ENCODE assay signal across 8 cellular contexts in the genomic region with DNA sequence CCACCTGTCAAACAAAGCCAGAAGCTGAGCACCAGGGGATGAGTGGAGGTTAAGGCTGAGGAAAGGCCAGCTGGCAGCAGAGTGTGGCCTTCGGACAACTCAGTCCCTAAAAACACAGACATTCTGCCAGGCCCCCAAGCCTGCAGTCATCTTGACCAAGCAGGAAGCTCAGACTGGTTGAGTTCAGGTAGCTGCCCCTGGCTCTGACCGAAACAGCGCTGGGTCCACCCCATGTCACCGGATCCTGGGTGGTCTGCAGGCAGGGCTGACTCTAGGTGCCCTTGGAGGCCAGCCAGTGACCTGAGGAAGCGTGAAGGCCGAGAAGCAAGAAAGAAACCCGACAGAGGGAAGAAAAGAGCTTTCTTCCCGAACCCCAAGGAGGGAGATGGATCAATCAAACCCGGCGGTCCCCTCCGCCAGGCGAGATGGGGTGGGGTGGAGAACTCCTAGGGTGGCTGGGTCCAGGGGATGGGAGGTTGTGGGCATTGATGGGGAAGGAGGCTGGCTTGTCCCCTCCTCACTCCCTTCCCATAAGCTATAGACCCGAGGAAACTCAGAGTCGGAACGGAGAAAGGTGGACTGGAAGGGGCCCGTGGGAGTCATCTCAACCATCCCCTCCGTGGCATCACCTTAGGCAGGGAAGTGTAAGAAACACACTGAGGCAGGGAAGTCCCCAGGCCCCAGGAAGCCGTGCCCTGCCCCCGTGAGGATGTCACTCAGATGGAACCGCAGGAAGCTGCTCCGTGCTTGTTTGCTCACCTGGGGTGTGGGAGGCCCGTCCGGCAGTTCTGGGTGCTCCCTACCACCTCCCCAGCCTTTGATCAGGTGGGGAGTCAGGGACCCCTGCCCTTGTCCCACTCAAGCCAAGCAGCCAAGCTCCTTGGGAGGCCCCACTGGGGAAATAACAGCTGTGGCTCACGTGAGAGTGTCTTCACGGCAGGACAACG. TPM values are rescaled to one million over a fixed set of nuclear protein-coding genes. Genes with fewer than 3 reads are reported as not detected.
A peak's percentile ranks its signal among the peaks of the same experiment; 100 is the strongest.
DNase-seq lines count a peak whose midpoint lies in the region; ATAC-seq, FAIRE-seq and TF ChIP-seq lines count a peak whose summit lies in the region.

No MANE protein-coding gene starts in this region.

- no peaks in the 10 kb centered on the region for H3K79me2 ChIP-seq in smooth muscle cell (ENCODE audit: low read depth)

- no peaks in the 10 kb centered on the region for H3F3A ChIP-seq in smooth muscle cell (ENCODE audit: low read depth)

- no peaks in the 10 kb centered on the region for H3K9me3 ChIP-seq in A549
- no peaks in the 10 kb centered on the region for H3K9me3 ChIP-seq in smooth muscle cell (replicated peaks; ENCODE audit: low read depth)

- H3K4me1 ChIP-seq in A549 (peaks cover 33% of the 10 kb centered on the region; the same call in 2 of the 3 replicates), smooth muscle cell (ENCODE audit: low read depth) (no peaks in the 10 kb centered on the region)

- H3K4me3 ChIP-seq in A549, result no peak overlapping the region
- no peak overlapping the region for H3K4me3 ChIP-seq in smooth muscle cell

- no peak for TF ChIP-seq POLR2A in A549 (IDR thresholded peaks at IDR 0.05; ENCODE audit: low read length)

- no peaks in the 10 kb centered on the region for H3K36me3 ChIP-seq in smooth muscle cell (ENCODE audit: low read depth)

- CTCF ChIA-PET in A549 (lab: Yijun Ruan, JAX), result interaction anchor here (0.6 to 2.0 kb wide), 10 partner anchors 11 to 351 kb away, joined by 3 to 7 read pairs (median 4); partner anchors contain the start of gene CXCR5

- TF ChIP-seq CTCF in A549 (IDR thresholded peaks at IDR 0.05) (no peak), smooth muscle cell (IDR thresholded peaks at IDR 0.05; ENCODE audit: borderline replicate concordance, insufficient read depth, poor library complexity, severe bottlenecking) (no peak)

- WGBS in A549 (ENCODE audit: missing lambda C conversion rate), result 79% methylated on average over 16 of the region's 26 CpGs
- WGBS in smooth muscle cell (ENCODE audit: low lambda C conversion rate), result 84% methylated on average over 25 of the region's 26 CpGs

- H3K9me3 Mint-ChIP-seq in stimulated activated naive CD8-positive, alpha-beta T cell treated with anti-CD3 and anti-CD28 coated beads, Interleukin-15, amount 100 ng/mL, for 72 hours, result no peaks in the 10 kb centered on the region

- DNase-seq in A549 (ENCODE audit: low read depth in 1 of 2, low spot score in 1 of 2) (no peak), T-helper 22 cell (ENCODE audit: low read depth) (peak; percentile 64), frontal cortex (ENCODE audit: low spot score in 2 of 2) (no peak), smooth muscle cell (lab: John Stamatoyannopoulos, UW; ENCODE audit: unreplicated experiment) (no peak), HuH-7 (ENCODE audit: low spot score) (no peak)
- DNase-seq in effector CD4-positive, alpha-beta T cell, result peak; percentile 73
- DNase-seq in stimulated activated naive CD8-positive, alpha-beta T cell treated with anti-CD3 and anti-CD28 coated beads, Interleukin-15, amount 100 ng/mL, for 72 hours, result peak; percentile 59 to 76

- POLR2A ChIA-PET in A549 (lab: Yijun Ruan, JAX), result interaction anchor here (1.0 to 1.8 kb wide), 2 partner anchors 30 to 102 kb away, joined by 3 to 6 read pairs; partner anchors contain the start of gene BCL9L

- ATAC-seq in A549 (peak in 1 of 2 experiments; percentile 7; a peak in 2 of 6 replicates), GM21723 (IDR thresholded peaks at IDR 0.05; ENCODE audit: unreplicated experiment) (peak; percentile 71)
- ATAC-seq in stimulated activated naive CD8-positive, alpha-beta T cell treated with anti-CD3 and anti-CD28 coated beads, Interleukin-15, amount 100 ng/mL, for 72 hours, result peak; percentile 83

- no peak overlapping the region for H3K4me2 ChIP-seq in A549
- no peak overlapping the region for H3K4me2 ChIP-seq in smooth muscle cell

- peaks cover 23% of the 10 kb centered on the region for H4K20me1 ChIP-seq in smooth muscle cell (ENCODE audit: low read depth)

- H3K4me3 Mint-ChIP-seq in stimulated activated naive CD8-positive, alpha-beta T cell treated with anti-CD3 and anti-CD28 coated beads, Interleukin-15, amount 100 ng/mL, for 72 hours, result peak overlapping the region; percentile 85 to 90

- FAIRE-seq in A549 (lab: Jason Lieb, UNC) (no peak), frontal cortex (lab: Jason Lieb, UNC) (no peak)

- no peak for TF ChIP-seq RAD21 in A549 (conservative IDR thresholded peaks at IDR 0.05 in 1 of 2, IDR thresholded peaks at IDR 0.05 in 1 of 2)

- no peaks in the 10 kb centered on the region for H3K27me3 Mint-ChIP-seq in stimulated activated naive CD8-positive, alpha-beta T cell treated with anti-CD3 and anti-CD28 coated beads, Interleukin-15, amount 100 ng/mL, for 72 hours

- H3K4me1 Mint-ChIP-seq in stimulated activated naive CD8-positive, alpha-beta T cell treated with anti-CD3 and anti-CD28 coated beads, Interleukin-15, amount 100 ng/mL, for 72 hours, result peaks cover 89% of the 10 kb centered on the region

- H3K27me3 ChIP-seq in smooth muscle cell (ENCODE audit: low read depth), result no peaks in the 10 kb centered on the region

- no peak for TF ChIP-seq EP300 in A549 (IDR thresholded peaks at IDR 0.05)

- no peak overlapping the region for H3K9ac ChIP-seq in smooth muscle cell (ENCODE audit: low read depth)

- H3K27ac ChIP-seq in A549 (peak overlapping the region in 1 of 2 experiments; percentile 40; a peak in 2 of 6 replicates), smooth muscle cell (ENCODE audit: low read depth) (no peak overlapping the region)

- peak overlapping the region; percentile 90 to 98 for H3K27ac Mint-ChIP-seq in stimulated activated naive CD8-positive, alpha-beta T cell treated with anti-CD3 and anti-CD28 coated beads, Interleukin-15, amount 100 ng/mL, for 72 hours

- H2AFZ ChIP-seq in smooth muscle cell (ENCODE audit: low read depth), result no peak overlapping the region

TF ChIP-seq in A549, 52 proteins besides CTCF, POLR2A, EP300 and RAD21 (continues in another document):
- TF ChIP-seq RFX5 (IDR thresholded peaks at IDR 0.05) (no peak), FOSB (CRISPR knock-in tag; IDR thresholded peaks at IDR 0.05) (peak; percentile 39; the same call in 1 of the 2 replicates), JUN (IDR thresholded peaks at IDR 0.05) (peak in 1 of 2 experiments; percentile 44; a peak in 2 of 5 replicates), SMC3 (IDR thresholded peaks at IDR 0.05) (no peak), HOXB5 (CRISPR knock-in tag; IDR thresholded peaks at IDR 0.05) (no peak), RNF2 (IDR thresholded peaks at IDR 0.05; ENCODE audit: borderline replicate concordance, low read depth) (no peak), EHF (CRISPR knock-in tag; IDR thresholded peaks at IDR 0.05) (no peak), KDM5A (IDR thresholded peaks at IDR 0.05) (no peak), FOSL2 (IDR thresholded peaks at IDR 0.05) (no peak), FOSL2 (CRISPR knock-in tag; IDR thresholded peaks at IDR 0.05) (no peak), TFCP2L1 (CRISPR knock-in tag; IDR thresholded peaks at IDR 0.05) (no peak), MYC (IDR thresholded peaks at IDR 0.05; ENCODE audit: borderline replicate concordance, low read length) (no peak), HEYL (CRISPR knock-in tag; IDR thresholded peaks at IDR 0.05) (no peak), POLR2AphosphoS2 (conservative IDR thresholded peaks at IDR 0.05; ENCODE audit: low read length) (peak; percentile 87), JUNB (IDR thresholded peaks at IDR 0.05) (no peak), HOXA7 (CRISPR knock-in tag; IDR thresholded peaks at IDR 0.05) (no peak), CBX2 (IDR thresholded peaks at IDR 0.05; ENCODE audit: borderline replicate concordance, low read depth) (no peak)
- TF ChIP-seq, protein P1, sequence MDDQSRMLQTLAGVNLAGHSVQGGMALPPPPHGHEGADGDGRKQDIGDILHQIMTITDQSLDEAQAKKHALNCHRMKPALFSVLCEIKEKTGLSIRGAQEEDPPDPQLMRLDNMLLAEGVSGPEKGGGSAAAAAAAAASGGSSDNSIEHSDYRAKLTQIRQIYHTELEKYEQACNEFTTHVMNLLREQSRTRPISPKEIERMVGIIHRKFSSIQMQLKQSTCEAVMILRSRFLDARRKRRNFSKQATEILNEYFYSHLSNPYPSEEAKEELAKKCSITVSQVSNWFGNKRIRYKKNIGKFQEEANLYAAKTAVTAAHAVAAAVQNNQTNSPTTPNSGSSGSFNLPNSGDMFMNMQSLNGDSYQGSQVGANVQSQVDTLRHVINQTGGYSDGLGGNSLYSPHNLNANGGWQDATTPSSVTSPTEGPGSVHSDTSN (IDR thresholded peaks at IDR 0.05), result peak; percentile 60; the same call in 1 of the 2 replicates
- TF ChIP-seq, protein P2, sequence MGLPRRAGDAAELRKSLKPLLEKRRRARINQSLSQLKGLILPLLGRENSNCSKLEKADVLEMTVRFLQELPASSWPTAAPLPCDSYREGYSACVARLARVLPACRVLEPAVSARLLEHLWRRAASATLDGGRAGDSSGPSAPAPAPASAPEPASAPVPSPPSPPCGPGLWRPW (IDR thresholded peaks at IDR 0.05), result no peak

RNA-seq across cellular contexts. Expression of gene CXCR5, which starts 11.7 kb away (rescaled TPM):
- not detected in 2 replicates for polyA plus RNA-seq in A549 (2011; rRNA removed)
- polyA plus RNA-seq in A549 (2012; cell fraction: cytosol; rRNA removed), result not detected in 2 replicates
- polyA plus RNA-seq in A549 (2012; cell fraction: nucleus; rRNA removed), result 0.02 and 0.04 TPM in 2 replicates
- 0.04 to 0.05 TPM (median 0.04 TPM) in 3 replicates for polyA plus RNA-seq in A549 (2017; fragmentation: RNase III; extraction: RNeasy Plus Mini Kit Qiagen cat#74134 plus additional on column Dnase treatment)
- polyA minus RNA-seq in A549 (2011; rRNA and poly(A)+ RNA removed), result not detected in 2 replicates
- not detected for total RNA-seq in frontal cortex
- total RNA-seq in smooth muscle cell, result not detected in 2 replicates
- 1.6 TPM in 1 of 2 replicates, not detected in the other for polyA plus RNA-seq in smooth muscle cell

RNA-seq across cellular contexts. Expression of gene BCL9L, which starts 30.4 kb away (rescaled TPM):
- polyA plus RNA-seq in A549 (2011; rRNA removed) (7.0 and 8.8 TPM in 2 replicates), A549 (2017; fragmentation: RNase III; extraction: RNeasy Plus Mini Kit Qiagen cat#74134 plus additional on column Dnase treatment) (51.8 to 53.2 TPM (median 52.0 TPM) in 3 replicates), smooth muscle cell (11.4 and 19.0 TPM in 2 replicates)
- 16.4 and 27.8 TPM in 2 replicates for polyA plus RNA-seq in A549 (2012; cell fraction: cytosol; rRNA removed)
- 41.9 and 56.6 TPM in 2 replicates for polyA plus RNA-seq in A549 (2012; cell fraction: nucleus; rRNA removed)
- polyA minus RNA-seq in A549 (2011; rRNA and poly(A)+ RNA removed), result 8.8 and 19.9 TPM in 2 replicates
- total RNA-seq in frontal cortex (8.6 TPM), smooth muscle cell (10.5 and 10.8 TPM in 2 replicates)

Comparison
In these comparisons a context has a peak if more than half of its experiments do, and no peak if none do; other contexts are left out.
1. DNase-seq: peak in T-helper 22 cell (single experiment), effector CD4-positive, alpha-beta T cell (single experiment) and stimulated activated naive CD8-positive, alpha-beta T cell treated with anti-CD3 and anti-CD28 coated beads, Interleukin-15, amount 100 ng/mL, for 72 hours (2 of 2); none in A549 (0 of 2), frontal cortex (0 of 2), smooth muscle cell (single experiment) and HuH-7 (single experiment).